10 cellular contexts compared by ENCODE assay signal in the genomic region with DNA sequence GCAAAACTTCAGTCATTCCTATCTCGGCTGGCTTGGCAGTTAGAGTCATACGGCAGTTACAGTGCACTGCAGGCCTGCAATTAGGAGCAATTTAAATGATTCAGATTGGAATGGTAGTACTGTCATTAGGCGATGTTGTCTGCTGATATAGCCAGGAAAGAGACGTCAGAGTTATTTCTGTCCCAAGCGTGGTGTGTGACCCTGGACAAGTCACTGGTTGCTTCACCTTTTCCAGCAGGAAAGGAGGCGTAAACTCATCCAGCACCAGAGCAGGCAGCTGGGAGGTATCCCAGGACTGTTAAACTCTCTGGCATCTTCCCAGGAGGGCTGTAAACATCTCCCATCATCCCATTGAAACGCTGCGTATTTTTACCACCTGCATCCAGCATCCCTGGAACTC. TPM values are rescaled to one million over a fixed set of nuclear protein-coding genes. Genes with fewer than 3 reads are reported as not detected.
A peak's percentile ranks its signal among the peaks of the same experiment; 100 is the strongest.
DNase-seq lines count a peak whose midpoint lies in the region; ATAC-seq and TF ChIP-seq lines count a peak whose summit lies in the region.
"Had no signal": no experiment of that assay in that cellular context is flagged by ENCODE, and none has a peak within 500 bp of the region (broad histone marks: within the 10 kb centered on the region; RNA-seq: fewer than 3 reads in every experiment).

No MANE protein-coding gene starts in this region.

- H3K4me2 ChIP-seq in parathyroid adenoma (ENCODE audit: low read length), result peak overlapping the region; percentile 85

- H3K4me3 ChIP-seq in SJCRH30 (peak overlapping the region; percentile 48), fibroblast of villous mesenchyme (ENCODE audit: low read depth, low read length) (no peak overlapping the region), parathyroid adenoma (ENCODE audit: low read depth, low read length) (peak overlapping the region; percentile 78)

- no peaks in the 10 kb centered on the region for H3K36me3 ChIP-seq in SJCRH30
- H3K36me3 ChIP-seq in parathyroid adenoma (ENCODE audit: control insufficient read depth, insufficient read depth, low read length), result no peaks in the 10 kb centered on the region

- no peaks in the 10 kb centered on the region for H3K9me3 ChIP-seq in SJCRH30 (replicated peaks)
- H3K9me3 ChIP-seq in parathyroid adenoma (ENCODE audit: control insufficient read depth, low read length), result no peaks in the 10 kb centered on the region

- H3K79me2 ChIP-seq in parathyroid adenoma, result no peaks in the 10 kb centered on the region

- peak overlapping the region; percentile 65 for H3K27ac ChIP-seq in SJCRH30
- H3K27ac ChIP-seq in parathyroid adenoma, result peak overlapping the region; percentile 72

- no peak for TF ChIP-seq CTCF in fibroblast of villous mesenchyme (IDR thresholded peaks at IDR 0.05; ENCODE audit: insufficient read depth, low read depth, low read length)
- no peak for TF ChIP-seq CTCF in parathyroid adenoma (IDR thresholded peaks at IDR 0.05)

- H3K4me1 ChIP-seq in SJCRH30 (peaks cover 8% of the 10 kb centered on the region), parathyroid adenoma (no peaks in the 10 kb centered on the region)

- H3K27me3 ChIP-seq in SJCRH30 (no peaks in the 10 kb centered on the region), parathyroid adenoma (ENCODE audit: control insufficient read depth, insufficient read depth, low read length) (no peaks in the 10 kb centered on the region)

- H2AFZ ChIP-seq in parathyroid adenoma, result peak overlapping the region; percentile 74

- DNase-seq in HPDE6-E6E7 (ENCODE audit: extremely low spot score), result peak; percentile 15
- DNase-seq in SJCRH30, result peak in 1 of 2 experiments; percentile 42
- peak; percentile 66 for DNase-seq in fibroblast of villous mesenchyme (ENCODE audit: low read depth)
- no peak for DNase-seq in activated effector memory CD4-positive, alpha-beta T cell treated with anti-CD3 and anti-CD28 coated beads, Interleukin-2, amount 50 U/mL, for 16 hours
- DNase-seq in AG20443 (ENCODE audit: low spot score), result no peak
- no peak for DNase-seq in NCI-H1105 (lab: John Stamatoyannopoulos, UW)
- DNase-seq: activated naive CD4-positive, alpha-beta T cell treated with anti-CD3 and anti-CD28 coated beads, Interleukin-2, amount 50 U/mL, for 16 hours had no signal

- no peak for ATAC-seq in HG03025 (IDR thresholded peaks at IDR 0.05; ENCODE audit: low FRiP score, unreplicated experiment)

- no peak overlapping the region for H3K9ac ChIP-seq in parathyroid adenoma

RNA-seq across cellular contexts. Expression of a gene that starts 0.8 kb away (rescaled TPM):
- 3.3 and 3.4 TPM in 2 replicates for total RNA-seq in SJCRH30 (2014; rRNA removed; shearing (Covaris generic))
- 0.43 and 1.3 TPM in 2 replicates for total RNA-seq in fibroblast of villous mesenchyme
- total RNA-seq: OCI-LY7 had no signal

Comparison
In these comparisons a context has a peak if more than half of its experiments do, and no peak if none do; other contexts are left out.
1. DNase-seq: peak in HPDE6-E6E7 (single experiment) and fibroblast of villous mesenchyme (single experiment); none in activated effector memory CD4-positive, alpha-beta T cell treated with anti-CD3 and anti-CD28 coated beads, Interleukin-2, amount 50 U/mL, for 16 hours (single experiment), AG20443 (single experiment) and NCI-H1105 (single experiment).